Comparison of ENCODE assay signal across 8 cellular contexts in genomic region chr7:140674899-140675701, GRCh38. TPM values are rescaled to one million over a fixed set of nuclear protein-coding genes. Genes with fewer than 3 reads are reported as not detected.
DNase-seq lines count a peak whose midpoint lies in the region; ATAC-seq and TF ChIP-seq lines count a peak whose summit lies in the region.

No MANE protein-coding gene starts in this region.

- DNase-seq in CD1c-positive myeloid dendritic cell (ENCODE audit: extremely low spot score) (peak; percentile 44), SK-N-DZ (ENCODE audit: low spot score) (peak; percentile 39), epithelial cell of proximal tubule (ENCODE audit: low read depth) (peak; percentile 59), nephron progenitor cell (peak; percentile 54), COLO668 (lab: John Stamatoyannopoulos, UW; ENCODE audit: unreplicated experiment) (no peak)

- H3K27me3 Mint-ChIP-seq in nephron progenitor cell (ENCODE audit: low read depth, poor library complexity) = peaks cover 45% of the 10 kb centered on the region

- TF ChIP-seq CTCF in GM12875 (IDR thresholded peaks at IDR 0.05; ENCODE audit: borderline replicate concordance, insufficient read depth, low read depth, low read length) (peak; percentile 29; the same call in 1 of the 2 replicates), epithelial cell of proximal tubule (conservative IDR thresholded peaks at IDR 0.05; ENCODE audit: low read depth, low read length) (peak; percentile 74), nephron progenitor cell (IDR thresholded peaks at IDR 0.05) (peak; percentile 48)

- peak overlapping the region; percentile 84 for H3K4me3 Mint-ChIP-seq in nephron progenitor cell

- ATAC-seq in GM19023 (IDR thresholded peaks at IDR 0.05; ENCODE audit: unreplicated experiment) (no peak), HG03521 (IDR thresholded peaks at IDR 0.05; ENCODE audit: unreplicated experiment) (no peak)

- peaks cover 45% of the 10 kb centered on the region for H3K4me1 Mint-ChIP-seq in nephron progenitor cell

- no peaks in the 10 kb centered on the region for H3K9me3 Mint-ChIP-seq in nephron progenitor cell

- H3K36me3 Mint-ChIP-seq in nephron progenitor cell (ENCODE audit: low read depth) = peaks cover 15% of the 10 kb centered on the region

- peak overlapping the region; percentile 8 for H3K27ac Mint-ChIP-seq in nephron progenitor cell

- H3K4me3 ChIP-seq in GM12875 (ENCODE audit: low read depth, low read length) (no peak overlapping the region), epithelial cell of proximal tubule (ENCODE audit: low read depth, low read length) (no peak overlapping the region)

RNA-seq across cellular contexts. Expression of gene ADCK2, which starts 2.4 kb away (rescaled TPM):
- polyA plus RNA-seq in SK-N-DZ (2014; cell fraction: cytosol; rRNA removed) = 29.4 and 35.0 TPM in 2 replicates
- polyA plus RNA-seq in SK-N-DZ (2014; cell fraction: nucleus; rRNA removed) = 17.7 and 19.0 TPM in 2 replicates
- total RNA-seq in epithelial cell of proximal tubule = 32.3 and 36.8 TPM in 2 replicates

RNA-seq across cellular contexts. Expression of gene NDUFB2, which starts 21.4 kb away (rescaled TPM):
- polyA plus RNA-seq in SK-N-DZ (2014; cell fraction: cytosol; rRNA removed) = 345 and 433 TPM in 2 replicates
- polyA plus RNA-seq in SK-N-DZ (2014; cell fraction: nucleus; rRNA removed) = 328 and 426 TPM in 2 replicates
- total RNA-seq in epithelial cell of proximal tubule = 425 and 531 TPM in 2 replicates

RNA-seq across cellular contexts. Expression of gene DENND2A, which starts 34.5 kb away (rescaled TPM):
- polyA plus RNA-seq in SK-N-DZ (2014; cell fraction: cytosol; rRNA removed) = 8.9 and 10.6 TPM in 2 replicates
- 4.6 and 8.0 TPM in 2 replicates for polyA plus RNA-seq in SK-N-DZ (2014; cell fraction: nucleus; rRNA removed)
- 27.6 and 34.4 TPM in 2 replicates for total RNA-seq in epithelial cell of proximal tubule
